11 cellular contexts compared by ENCODE assay signal in the genomic region with DNA sequence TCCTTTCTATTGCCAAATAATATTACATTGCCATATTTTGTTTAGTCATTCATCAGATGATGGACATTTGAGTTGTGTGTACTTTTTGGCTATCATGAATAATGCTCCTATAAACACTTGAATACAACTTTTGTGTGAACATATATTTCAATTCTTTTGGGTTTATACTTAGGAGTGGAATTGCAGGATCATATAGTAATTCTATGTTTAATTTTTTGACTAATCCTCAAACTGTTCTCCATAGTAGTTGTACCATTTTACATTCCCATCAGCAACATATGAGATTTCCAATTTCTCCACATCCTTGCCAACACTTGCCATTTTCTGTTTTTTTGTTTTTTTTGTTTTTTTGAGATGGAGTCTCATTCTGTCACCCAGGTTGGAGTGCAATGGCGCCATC.
"Had no signal": no experiment of that assay in that cellular context is flagged by ENCODE, and none has a peak within 500 bp of the region (broad histone marks: within the 10 kb centered on the region; RNA-seq: fewer than 3 reads in every experiment).

No MANE protein-coding gene starts in this region.

- H3K36me3 ChIP-seq: HAP-1 had no signal

- FAIRE-seq: H1, H54 had no signal

- H3K4me1 ChIP-seq: HAP-1 had no signal

- H2AFZ ChIP-seq: GM23248, GM23338 had no signal

- H3K27ac ChIP-seq: GM23248 had no signal

- H3K9ac ChIP-seq: GM23248 had no signal

- DNase-seq: GM23248, GOT3, H7, H9, HCEC 1CT, HFFc6 had no signal

- H3K4me2 ChIP-seq: GM23338 had no signal

- H3K4me3 ChIP-seq: GM23248, GM23338, HAP-1 had no signal

- ATAC-seq: GM23338, HCT116 had no signal
